In genomic region chr5:95647886-95648860, GRCh38 we compare ENCODE assay signal across 10 cellular contexts. TPM values are rescaled to one million over a fixed set of nuclear protein-coding genes. Genes with fewer than 3 reads are reported as not detected.
DNase-seq lines count a peak whose midpoint lies in the region; ATAC-seq and TF ChIP-seq lines count a peak whose summit lies in the region.
"Had no signal": no experiment of that assay in that cellular context is flagged by ENCODE, and none has a peak within 500 bp of the region (broad histone marks: within the 10 kb centered on the region; RNA-seq: fewer than 3 reads in every experiment).

No MANE protein-coding gene starts in this region.

- H3K27me3 Mint-ChIP-seq in CD4-positive, alpha-beta T cell = no peaks in the 10 kb centered on the region
- peaks cover 2% of the 10 kb centered on the region for H3K27me3 Mint-ChIP-seq in activated T-helper 1 cell treated with anti-CD3 and anti-CD28 coated beads, Interleukin-12 subunit alpha, Interleukin-12 subunit beta, Interleukin-2, Interleukin-4 antibody, amounts not matched to agents 30 ng/mL and 10 ng/mL and 1 ng/mL, durations not matched to agents 14 hours and 24 hours and 36 hours (ENCODE audit: insufficient read depth)

- peak overlapping the region; percentile 68 for H3K27ac Mint-ChIP-seq in CD4-positive, alpha-beta T cell
- H3K27ac Mint-ChIP-seq in activated T-helper 1 cell treated with anti-CD3 and anti-CD28 coated beads, Interleukin-12 subunit alpha, Interleukin-12 subunit beta, Interleukin-2, Interleukin-4 antibody, amounts not matched to agents 30 ng/mL and 10 ng/mL and 1 ng/mL, durations not matched to agents 14 hours and 24 hours and 36 hours = peak overlapping the region; percentile 16

- H3K4me3 ChIP-seq in mesendoderm (ENCODE audit: low read length) = no peak overlapping the region

- no peak overlapping the region for H3K18ac ChIP-seq in mesendoderm (ENCODE audit: low read length)

- peak overlapping the region; percentile 56 for H3K4me3 Mint-ChIP-seq in CD4-positive, alpha-beta T cell
- H3K4me3 Mint-ChIP-seq in activated T-helper 1 cell treated with anti-CD3 and anti-CD28 coated beads, Interleukin-12 subunit alpha, Interleukin-12 subunit beta, Interleukin-2, Interleukin-4 antibody, amounts not matched to agents 30 ng/mL and 10 ng/mL and 1 ng/mL, durations not matched to agents 14 hours and 24 hours and 36 hours = peak overlapping the region; percentile 30

- no peak overlapping the region for H2BK5ac ChIP-seq in mesendoderm (ENCODE audit: low read length)

- 0 out of 2 replicates have a peak, but pooled peaks cover 3% of the 10 kb centered on the region for H3K36me3 ChIP-seq in KOPT-K1 (ENCODE audit: insufficient read depth, low read length)
- no peaks in the 10 kb centered on the region for H3K36me3 ChIP-seq in mesendoderm (ENCODE audit: control insufficient read depth, insufficient read depth, low read length)

- TF ChIP-seq CTCF in CD4-positive, alpha-beta T cell (IDR thresholded peaks at IDR 0.05) = no peak

- H4K5ac ChIP-seq in mesendoderm (ENCODE audit: low read length) = no peak overlapping the region

- H2AK5ac ChIP-seq in mesendoderm (ENCODE audit: low read length) = no peak overlapping the region

- no peak for DNase-seq in CD4-positive, alpha-beta T cell
- DNase-seq in activated T-helper 1 cell treated with anti-CD3 and anti-CD28 coated beads, Interleukin-12 subunit alpha, Interleukin-12 subunit beta, Interleukin-2, Interleukin-4 antibody, amounts not matched to agents 30 ng/mL and 10 ng/mL and 1 ng/mL, durations not matched to agents 14 hours and 24 hours and 36 hours (ENCODE audit: low spot score) = no peak
- DNase-seq in mesendoderm (peak; percentile 84), HuH-7.5 (ENCODE audit: low spot score) (no peak), AG20443 (ENCODE audit: low spot score) (no peak), SW 1271 (lab: John Stamatoyannopoulos, UW) (no peak)

- H3K79me1 ChIP-seq in mesendoderm (ENCODE audit: low read length) = no peaks in the 10 kb centered on the region

- no peak for ATAC-seq in CD4-positive, alpha-beta T cell (ENCODE audit: poor library complexity)
- no peak for ATAC-seq in GM21576 (IDR thresholded peaks at IDR 0.05; ENCODE audit: unreplicated experiment)

- no peaks in the 10 kb centered on the region for H3K9me3 ChIP-seq in CD4-positive, alpha-beta T cell (ENCODE audit: control insufficient read depth, low read length)
- no peaks in the 10 kb centered on the region for H3K9me3 ChIP-seq in KOPT-K1 (ENCODE audit: insufficient read depth, low read length, poor library complexity, severe bottlenecking)

- no peak overlapping the region for H4K8ac ChIP-seq in mesendoderm (ENCODE audit: low read depth, low read length)

- no CpG with 5 or more reads among the region's 12 CpGs for WGBS in mesendoderm (ENCODE audit: extremely low coverage, insufficient coverage, low lambda C conversion rate)

- H3K4me1 Mint-ChIP-seq in CD4-positive, alpha-beta T cell (ENCODE audit: low read depth) = peaks cover 51% of the 10 kb centered on the region
- peaks cover 27% of the 10 kb centered on the region for H3K4me1 Mint-ChIP-seq in activated T-helper 1 cell treated with anti-CD3 and anti-CD28 coated beads, Interleukin-12 subunit alpha, Interleukin-12 subunit beta, Interleukin-2, Interleukin-4 antibody, amounts not matched to agents 30 ng/mL and 10 ng/mL and 1 ng/mL, durations not matched to agents 14 hours and 24 hours and 36 hours (ENCODE audit: low read depth)

- H3K4me2 ChIP-seq in mesendoderm (ENCODE audit: low read length) = no peak overlapping the region

- no peak overlapping the region for H2BK15ac ChIP-seq in mesendoderm (replicated peaks; ENCODE audit: low read depth)

- H3K4me1 ChIP-seq in mesendoderm (ENCODE audit: control insufficient read depth, low read depth, low read length) = no peaks in the 10 kb centered on the region

- no peak overlapping the region for H2BK120ac ChIP-seq in mesendoderm (ENCODE audit: low read depth, low read length)

- intact Hi-C loops in CD4-positive, alpha-beta T cell (cut with DNase I, micrococcal nuclease) = loop anchor here (5.0 kb wide), 4 partner anchors 96 to 689 kb away; partner anchors contain the start of genes ELL2 (in 1 of the 2), GLRX (in 1 of the 2) and SKIC3 (in 1 of the 2)
- intact Hi-C loops in activated T-helper 1 cell treated with anti-CD3 and anti-CD28 coated beads, Interleukin-12 subunit alpha, Interleukin-12 subunit beta, Interleukin-2, Interleukin-4 antibody, amounts not matched to agents 30 ng/mL and 10 ng/mL and 1 ng/mL, durations not matched to agents 14 hours and 24 hours and 36 hours (cut with micrococcal nuclease) = loop anchor here (1.0 to 5.0 kb wide), 10 partner anchors 57 to 1535 kb away; partner anchors contain the start of gene RIOK2

- POLR2A ChIA-PET in CD4-positive, alpha-beta T cell (lab: Charles Lee) = interaction anchor here (1.0 to 2.8 kb wide), 7 partner anchors 11 to 1014 kb away, joined by 4 to 87 read pairs (median 9); partner anchors contain the start of genes ARSK, CAST and SKIC3

- H3K56ac ChIP-seq in mesendoderm (ENCODE audit: low read length) = no peak overlapping the region

- H3K9me3 Mint-ChIP-seq in CD4-positive, alpha-beta T cell = no peaks in the 10 kb centered on the region
- no peaks in the 10 kb centered on the region for H3K9me3 Mint-ChIP-seq in activated T-helper 1 cell treated with anti-CD3 and anti-CD28 coated beads, Interleukin-12 subunit alpha, Interleukin-12 subunit beta, Interleukin-2, Interleukin-4 antibody, amounts not matched to agents 30 ng/mL and 10 ng/mL and 1 ng/mL, durations not matched to agents 14 hours and 24 hours and 36 hours

- H3K79me2 ChIP-seq in mesendoderm (ENCODE audit: control insufficient read depth, insufficient read depth, low read length) = no peaks in the 10 kb centered on the region

- H3K36me3 Mint-ChIP-seq in CD4-positive, alpha-beta T cell (ENCODE audit: low read depth) = peaks cover 17% of the 10 kb centered on the region
- H3K36me3 Mint-ChIP-seq in activated T-helper 1 cell treated with anti-CD3 and anti-CD28 coated beads, Interleukin-12 subunit alpha, Interleukin-12 subunit beta, Interleukin-2, Interleukin-4 antibody, amounts not matched to agents 30 ng/mL and 10 ng/mL and 1 ng/mL, durations not matched to agents 14 hours and 24 hours and 36 hours (ENCODE audit: low read depth) = peaks cover 6% of the 10 kb centered on the region

- CTCF ChIA-PET in CD4-positive, alpha-beta T cell (lab: Charles Lee) = interaction anchor here (0.7 to 2.1 kb wide), 3 partner anchors 12 to 175 kb away, joined by 4 to 13 read pairs (median 8); partner anchors contain the start of gene GLRX

- no peak overlapping the region for H3K9ac ChIP-seq in mesendoderm (ENCODE audit: low read length)

- no peak overlapping the region for H3K23ac ChIP-seq in mesendoderm (ENCODE audit: low read length)

- H3K4ac ChIP-seq in mesendoderm (ENCODE audit: low read depth, low read length) = no peak overlapping the region

- no peak overlapping the region for H3K27ac ChIP-seq in CD4-positive, alpha-beta T cell (ENCODE audit: low read depth, low read length)
- H3K27ac ChIP-seq in KOPT-K1 (ENCODE audit: low read depth, low read length, poor library complexity, severe bottlenecking) = peak overlapping the region; percentile 95
- no peak overlapping the region for H3K27ac ChIP-seq in mesendoderm (ENCODE audit: low read depth, low read length)

- no peaks in the 10 kb centered on the region for H3K27me3 ChIP-seq in CD4-positive, alpha-beta T cell (ENCODE audit: control insufficient read depth, insufficient read depth, low read length)
- no peaks in the 10 kb centered on the region for H3K27me3 ChIP-seq in mesendoderm (ENCODE audit: insufficient read depth, low read length, poor library complexity)

RNA-seq across cellular contexts. Expression of gene RFESD, which starts 1.6 kb away (rescaled TPM):
- total RNA-seq in CD4-positive, alpha-beta T cell = 1 to 10 TPM; 1.3 to 1.5 TPM
- total RNA-seq in activated T-helper 1 cell treated with anti-CD3 and anti-CD28 coated beads, Interleukin-12 subunit alpha, Interleukin-12 subunit beta, Interleukin-2, Interleukin-4 antibody, amounts not matched to agents 30 ng/mL and 10 ng/mL and 1 ng/mL, durations not matched to agents 14 hours and 24 hours and 36 hours = 3.0 and 6.0 TPM in 2 replicates
- 2.8 TPM for polyA plus RNA-seq in mesendoderm (2013, experiment 1 of 2)
- 2.2 TPM for polyA plus RNA-seq in mesendoderm (2013, experiment 2 of 2)

RNA-seq across cellular contexts. Expression of gene GPR150, which starts 28.3 kb away (rescaled TPM):
- total RNA-seq in CD4-positive, alpha-beta T cell = under 1 TPM; 0.60 to 0.75 TPM
- total RNA-seq in activated T-helper 1 cell treated with anti-CD3 and anti-CD28 coated beads, Interleukin-12 subunit alpha, Interleukin-12 subunit beta, Interleukin-2, Interleukin-4 antibody, amounts not matched to agents 30 ng/mL and 10 ng/mL and 1 ng/mL, durations not matched to agents 14 hours and 24 hours and 36 hours = 0.22 and 0.26 TPM in 2 replicates
- polyA plus RNA-seq in mesendoderm (2013, experiment 1 of 2) = 0.03 TPM
- polyA plus RNA-seq in mesendoderm (2013, experiment 2 of 2) = 0.06 TPM
- total RNA-seq: renal cortical epithelial cell had no signal

RNA-seq across cellular contexts. Expression of gene SPATA9, which starts 34.6 kb away (rescaled TPM):
- not detected for total RNA-seq in CD4-positive, alpha-beta T cell
- total RNA-seq in activated T-helper 1 cell treated with anti-CD3 and anti-CD28 coated beads, Interleukin-12 subunit alpha, Interleukin-12 subunit beta, Interleukin-2, Interleukin-4 antibody, amounts not matched to agents 30 ng/mL and 10 ng/mL and 1 ng/mL, durations not matched to agents 14 hours and 24 hours and 36 hours = not detected in 2 replicates
- not detected for polyA plus RNA-seq in mesendoderm (2013, experiment 1 of 2)
- not detected for polyA plus RNA-seq in mesendoderm (2013, experiment 2 of 2)
- total RNA-seq: endothelial cell of umbilical vein had no signal
